18 cellular contexts compared by ENCODE assay signal in the genomic region with DNA sequence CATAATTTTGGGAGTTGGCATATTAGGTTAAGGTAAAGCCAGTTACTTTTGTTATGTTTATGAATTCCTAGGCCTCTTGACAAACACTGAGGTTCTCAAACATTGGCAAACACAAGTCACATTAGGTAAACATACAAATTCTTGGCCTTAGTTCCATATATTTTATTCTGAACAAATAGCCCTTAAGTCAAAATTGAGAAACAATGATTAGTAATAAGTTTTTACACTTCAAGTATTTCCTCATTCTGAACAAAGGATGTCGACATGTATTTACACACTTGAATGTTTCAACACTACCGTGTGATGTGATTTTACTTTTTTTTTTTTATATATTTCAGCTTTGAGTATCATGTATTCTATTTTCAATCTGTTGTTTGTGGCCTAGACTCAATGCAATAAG. TPM values are rescaled to one million over a fixed set of nuclear protein-coding genes. Genes with fewer than 3 reads are reported as not detected.
DNase-seq lines count a peak whose midpoint lies in the region; ATAC-seq and TF ChIP-seq lines count a peak whose summit lies in the region.
"Had no signal": no experiment of that assay in that cellular context is flagged by ENCODE, and none has a peak within 500 bp of the region (broad histone marks: within the 10 kb centered on the region; RNA-seq: fewer than 3 reads in every experiment).

No MANE protein-coding gene starts in this region.

- H3K4me1 ChIP-seq in adipocyte (ENCODE audit: control insufficient read depth, insufficient read depth, low read length) (peaks cover 23% of the 10 kb centered on the region), upper lobe of left lung (peaks cover 9 to 35% (median 25%) of the 10 kb centered on the region in 4 donors), mesendoderm (ENCODE audit: control insufficient read depth, low read depth, low read length) (no peaks in the 10 kb centered on the region)

- H2BK120ac ChIP-seq in mesendoderm (ENCODE audit: low read depth, low read length): no peak overlapping the region

- no peak for ATAC-seq in upper lobe of left lung (ENCODE audit: low FRiP score in 2 of 2)
- ATAC-seq: activated naive CD8-positive, alpha-beta T cell treated with anti-CD3 and anti-CD28 coated beads, Interleukin-2, amount 50 U/mL, for 24 hours had no signal

- peaks cover 5% of the 10 kb centered on the region for H3K79me1 ChIP-seq in mesendoderm (ENCODE audit: low read length)

- TF ChIP-seq CTCF in fibroblast of pulmonary artery (IDR thresholded peaks at IDR 0.05; ENCODE audit: low read length, missing control alignments): no peak
- TF ChIP-seq CTCF in upper lobe of left lung (IDR thresholded peaks at IDR 0.05): no peak

- H3K27me3 ChIP-seq in adipocyte (replicated peaks; ENCODE audit: control insufficient read depth, insufficient read depth, low read length) (no peaks in the 10 kb centered on the region), upper lobe of left lung (no peaks in the 10 kb centered on the region), mesendoderm (ENCODE audit: insufficient read depth, low read length, poor library complexity) (no peaks in the 10 kb centered on the region)

- no peak overlapping the region for H3K4me3 Mint-ChIP-seq in activated T-helper 2 cell treated with anti-CD3 and anti-CD28 coated beads, Interferon-gamma antibody, Interleukin-2, Interleukin-4, amounts not matched to agents 10 μg/mL and 5 μg/mL and 100 μg/mL, durations not matched to agents 14 hours and 24 hours and 36 hours (ENCODE audit: low read depth)
- H3K4me3 Mint-ChIP-seq: activated naive CD8-positive, alpha-beta T cell treated with anti-CD3 and anti-CD28 coated beads, Interleukin-2, amount 50 U/mL, for 24 hours had no signal

- H3K4me3 ChIP-seq in adipocyte (ENCODE audit: low read length) (no peak overlapping the region), fibroblast of pulmonary artery (replicated peaks; ENCODE audit: low read depth, low read length) (no peak overlapping the region), upper lobe of left lung (no peak overlapping the region), mesendoderm (ENCODE audit: low read length) (no peak overlapping the region)

- no peak overlapping the region for H3K18ac ChIP-seq in mesendoderm (ENCODE audit: low read length)

- H3K27me3 Mint-ChIP-seq in activated T-helper 2 cell treated with anti-CD3 and anti-CD28 coated beads, Interferon-gamma antibody, Interleukin-2, Interleukin-4, amounts not matched to agents 10 μg/mL and 5 μg/mL and 100 μg/mL, durations not matched to agents 14 hours and 24 hours and 36 hours (ENCODE audit: low read depth): no peaks in the 10 kb centered on the region
- H3K27me3 Mint-ChIP-seq: activated naive CD8-positive, alpha-beta T cell treated with anti-CD3 and anti-CD28 coated beads, Interleukin-2, amount 50 U/mL, for 24 hours had no signal

- peak in 2 of 4 donors; percentile 71 to 93 for TF ChIP-seq EP300 in upper lobe of left lung (IDR thresholded peaks at IDR 0.05)

- TF ChIP-seq POLR2A in upper lobe of left lung (IDR thresholded peaks at IDR 0.05): no peak

- intact Hi-C loops in activated T-helper 2 cell treated with anti-CD3 and anti-CD28 coated beads, Interferon-gamma antibody, Interleukin-2, Interleukin-4, amounts not matched to agents 10 μg/mL and 5 μg/mL and 100 μg/mL, durations not matched to agents 14 hours and 24 hours and 36 hours (cut with micrococcal nuclease): no loop called here

- H3K4ac ChIP-seq in mesendoderm (ENCODE audit: low read depth, low read length): no peak overlapping the region

- peaks cover 6% of the 10 kb centered on the region for H3K36me3 Mint-ChIP-seq in activated T-helper 2 cell treated with anti-CD3 and anti-CD28 coated beads, Interferon-gamma antibody, Interleukin-2, Interleukin-4, amounts not matched to agents 10 μg/mL and 5 μg/mL and 100 μg/mL, durations not matched to agents 14 hours and 24 hours and 36 hours (ENCODE audit: low read depth)

- no peaks in the 10 kb centered on the region for H3K36me3 ChIP-seq in adipocyte (ENCODE audit: control insufficient read depth, insufficient read depth, low read length, severe bottlenecking)
- no peaks in the 10 kb centered on the region for H3K36me3 ChIP-seq in upper lobe of left lung
- H3K36me3 ChIP-seq in mesendoderm (ENCODE audit: control insufficient read depth, insufficient read depth, low read length): no peaks in the 10 kb centered on the region

- H2BK5ac ChIP-seq in mesendoderm (ENCODE audit: low read length): no peak overlapping the region

- H3K27ac ChIP-seq in upper lobe of left lung: peak overlapping the region; percentile 39 to 76 (median 63)
- no peak overlapping the region for H3K27ac ChIP-seq in mesendoderm (ENCODE audit: low read depth, low read length)

- no peak overlapping the region for H3K4me2 ChIP-seq in mesendoderm (ENCODE audit: low read length)
- H3K4me2 ChIP-seq: SK-N-SH had no signal

- no peak overlapping the region for H3K56ac ChIP-seq in mesendoderm (ENCODE audit: low read length)

- peaks cover 14% of the 10 kb centered on the region for H3K79me2 ChIP-seq in mesendoderm (ENCODE audit: control insufficient read depth, insufficient read depth, low read length)

- H3K27ac Mint-ChIP-seq in activated T-helper 2 cell treated with anti-CD3 and anti-CD28 coated beads, Interferon-gamma antibody, Interleukin-2, Interleukin-4, amounts not matched to agents 10 μg/mL and 5 μg/mL and 100 μg/mL, durations not matched to agents 14 hours and 24 hours and 36 hours: no peak overlapping the region
- H3K27ac Mint-ChIP-seq: activated naive CD8-positive, alpha-beta T cell treated with anti-CD3 and anti-CD28 coated beads, Interleukin-2, amount 50 U/mL, for 24 hours; CD8-positive, alpha-beta memory T cell; nephron had no signal

- no peak overlapping the region for H2BK15ac ChIP-seq in mesendoderm (replicated peaks; ENCODE audit: low read depth)

- H3K23ac ChIP-seq in mesendoderm (ENCODE audit: low read length): no peak overlapping the region

- no peak overlapping the region for H2AK5ac ChIP-seq in mesendoderm (ENCODE audit: low read length)

- H4K5ac ChIP-seq in mesendoderm (ENCODE audit: low read length): no peak overlapping the region

- H3K9ac ChIP-seq in adipocyte (ENCODE audit: low read length) (peak overlapping the region; percentile 70), mesendoderm (ENCODE audit: low read length) (no peak overlapping the region)
- H3K9ac ChIP-seq: SK-N-SH had no signal

- H3K4me1 Mint-ChIP-seq in activated T-helper 2 cell treated with anti-CD3 and anti-CD28 coated beads, Interferon-gamma antibody, Interleukin-2, Interleukin-4, amounts not matched to agents 10 μg/mL and 5 μg/mL and 100 μg/mL, durations not matched to agents 14 hours and 24 hours and 36 hours (ENCODE audit: low read depth): peaks cover 4% of the 10 kb centered on the region
- H3K4me1 Mint-ChIP-seq: nephron had no signal

- no peak overlapping the region for H4K8ac ChIP-seq in mesendoderm (ENCODE audit: low read depth, low read length)

- H3K9me3 Mint-ChIP-seq in activated T-helper 2 cell treated with anti-CD3 and anti-CD28 coated beads, Interferon-gamma antibody, Interleukin-2, Interleukin-4, amounts not matched to agents 10 μg/mL and 5 μg/mL and 100 μg/mL, durations not matched to agents 14 hours and 24 hours and 36 hours: peaks cover 11% of the 10 kb centered on the region

- no peaks in the 10 kb centered on the region for H3K9me3 ChIP-seq in adipocyte (ENCODE audit: control insufficient read depth, low read length)
- H3K9me3 ChIP-seq in upper lobe of left lung: peaks cover 0 to 5% (median 0%) of the 10 kb centered on the region in 4 donors
- H3K9me3 ChIP-seq: SK-N-SH had no signal

- 14 to 16% methylated on average over 2 of the region's 2 CpGs for WGBS in upper lobe of left lung, 2 donors
- whole genome bisulfite sequencing in mesendoderm (ENCODE audit: extremely low coverage, insufficient coverage, low lambda C conversion rate): no CpG with 5 or more reads among the region's 2 CpGs

- peak; percentile 59 for DNase-seq in NOMO-1 treated with DMSO at 0.1 percent for 48 hours (lab: John Stamatoyannopoulos, UW; ENCODE audit: unreplicated experiment)
- no peak for DNase-seq in NOMO-1 treated with dmso at 0.1 percent for 144 hours (lab: John Stamatoyannopoulos, UW; ENCODE audit: unreplicated experiment)
- DNase-seq in adipocyte (ENCODE audit: low read depth): peak; percentile 64
- DNase-seq in fibroblast of pulmonary artery (ENCODE audit: low read depth): peak; percentile 70
- DNase-seq in upper lobe of left lung: no peak
- DNase-seq in cerebellar nuclear complex (lab: John Stamatoyannopoulos, UW): no peak
- no peak for DNase-seq in mesendoderm
- no peak for DNase-seq in activated T-helper 2 cell treated with anti-CD3 and anti-CD28 coated beads, Interferon-gamma antibody, Interleukin-2, Interleukin-4, amounts not matched to agents 10 μg/mL and 5 μg/mL and 100 μg/mL, durations not matched to agents 14 hours and 24 hours and 36 hours (ENCODE audit: low spot score)
- DNase-seq: activated CD4-positive, alpha-beta T cell treated with anti-CD3 and anti-CD28 coated beads, Interleukin-2, amount 50 U/mL, for 48 hours; activated naive CD8-positive, alpha-beta T cell treated with anti-CD3 and anti-CD28 coated beads, Interleukin-2, amount 50 U/mL, for 24 hours; CD8-positive, alpha-beta memory T cell; central memory CD4-positive, alpha-beta T cell; Kasumi-1; NCI-H1694; NCI-H446 treated with DMSO at 0.1 percent for 48 hours; SK-N-SH; stimulated activated naive CD4-positive, alpha-beta T cell treated with Interleukin-2 at 50 U/mL for 16 hours had no signal

RNA-seq across cellular contexts. Expression of gene ECHDC1, which starts 3.8 kb away (rescaled TPM):
- 100 to 1,000 TPM in 4 of 6 donors, 10 to 100 TPM in 2; 70.5 to 146 (median 106) TPM for total RNA-seq in upper lobe of left lung
- 73.5 TPM for polyA plus RNA-seq in mesendoderm (2013, experiment 1 of 2)
- polyA plus RNA-seq in mesendoderm (2013, experiment 2 of 2): 72.7 TPM
- total RNA-seq in activated T-helper 2 cell treated with anti-CD3 and anti-CD28 coated beads, Interferon-gamma antibody, Interleukin-2, Interleukin-4, amounts not matched to agents 10 μg/mL and 5 μg/mL and 100 μg/mL, durations not matched to agents 14 hours and 24 hours and 36 hours: 60.9 and 61.6 TPM in 2 replicates

Comparison
In these comparisons a context has a peak if more than half of its experiments do, and no peak if none do; other contexts are left out.
1. DNase-seq: peak in NOMO-1 treated with DMSO at 0.1 percent for 48 hours (single experiment), adipocyte (single experiment) and fibroblast of pulmonary artery (single experiment); none in NOMO-1 treated with dmso at 0.1 percent for 144 hours (single experiment), upper lobe of left lung (0 of 2), cerebellar nuclear complex (0 of 2), mesendoderm (single experiment) and activated T-helper 2 cell treated with anti-CD3 and anti-CD28 coated beads, Interferon-gamma antibody, Interleukin-2, Interleukin-4, amounts not matched to agents 10 μg/mL and 5 μg/mL and 100 μg/mL, durations not matched to agents 14 hours and 24 hours and 36 hours (single experiment).